ENCODE assay signal across 10 cellular contexts in the genomic region with DNA sequence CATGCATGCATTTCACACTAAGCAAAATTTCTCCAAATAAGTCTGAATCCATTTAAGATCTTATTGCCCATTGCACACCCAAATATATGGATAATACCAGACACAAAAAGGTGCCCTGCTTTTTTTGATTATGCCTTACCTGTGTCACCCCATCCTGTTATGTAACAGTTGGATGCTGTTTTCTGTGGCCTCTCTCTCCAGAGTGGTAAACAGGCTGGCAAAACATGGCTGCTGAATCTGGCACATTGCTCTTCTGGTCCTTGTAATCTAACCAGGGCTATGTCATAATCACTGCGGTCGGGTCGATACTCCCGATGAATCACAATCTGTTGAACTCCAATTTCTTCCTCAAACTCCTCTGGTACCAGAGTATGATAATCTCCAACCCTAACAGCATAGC.
A peak's percentile ranks its signal among the peaks of the same experiment; 100 is the strongest.
DNase-seq lines count a peak whose midpoint lies in the region; ATAC-seq and TF ChIP-seq lines count a peak whose summit lies in the region.
"Had no signal": no experiment of that assay in that cellular context is flagged by ENCODE, and none has a peak within 500 bp of the region (broad histone marks: within the 10 kb centered on the region; RNA-seq: fewer than 3 reads in every experiment).

No MANE protein-coding gene starts in this region.

- H3K4me1 Mint-ChIP-seq in chondrocyte (ENCODE audit: low read depth): peaks cover 48% of the 10 kb centered on the region

- no peak overlapping the region for H3K4me3 Mint-ChIP-seq in chondrocyte (ENCODE audit: unreplicated experiment)

- H3K27me3 ChIP-seq in BE2C: no peaks in the 10 kb centered on the region
- H3K27me3 ChIP-seq: spleen, thyroid gland had no signal

- peaks cover 7% of the 10 kb centered on the region for H3K36me3 Mint-ChIP-seq in chondrocyte (ENCODE audit: low read depth)

- H3K9me3 ChIP-seq in BE2C: no peaks in the 10 kb centered on the region
- H3K9me3 ChIP-seq: spleen, thyroid gland had no signal

- H3K27me3 Mint-ChIP-seq in chondrocyte (ENCODE audit: low read depth): no peaks in the 10 kb centered on the region

- no peak overlapping the region for H3K27ac Mint-ChIP-seq in chondrocyte (ENCODE audit: unreplicated experiment)

- DNase-seq in BE2C (peak; percentile 40), HCEC 1CT (peak; percentile 70), SIG-M5 treated with dmso at 0.1 percent for 504 hours (lab: John Stamatoyannopoulos, UW; ENCODE audit: unreplicated experiment) (peak; percentile 86), fibroblast of the aortic adventitia (ENCODE audit: low read depth) (peak; percentile 79), activated gamma-delta T cell treated with Interleukin-2 at 50 U/mL for 16 hours (no peak), chondrocyte (ENCODE audit: low spot score) (no peak), erythroblast (lab: John Stamatoyannopoulos, UW) (no peak)
- DNase-seq: spleen, thyroid gland had no signal

- no peak for TF ChIP-seq POLR2A in erythroblast (IDR thresholded peaks at IDR 0.05; ENCODE audit: low read length)

- H3K9me3 Mint-ChIP-seq in chondrocyte (ENCODE audit: low read depth): no peaks in the 10 kb centered on the region

- ATAC-seq in GM21619 (IDR thresholded peaks at IDR 0.05; ENCODE audit: unreplicated experiment): no peak

- H3K36me3 ChIP-seq in BE2C: peaks cover 35% of the 10 kb centered on the region
- H3K36me3 ChIP-seq: thyroid gland had no signal

- TF ChIP-seq CTCF in BE2C (IDR thresholded peaks at IDR 0.05; ENCODE audit: low read depth, low read length) (no peak), fibroblast of the aortic adventitia (IDR thresholded peaks at IDR 0.05; ENCODE audit: insufficient read depth, low read length) (no peak), chondrocyte (IDR thresholded peaks at IDR 0.05) (no peak)

- H3K4me3 ChIP-seq in BE2C (ENCODE audit: low read depth, low read length) (no peak overlapping the region), fibroblast of the aortic adventitia (ENCODE audit: low read depth, low read length) (no peak overlapping the region)
- H3K4me3 ChIP-seq: spleen, thyroid gland had no signal

- peaks cover 16% of the 10 kb centered on the region for H3K4me1 ChIP-seq in BE2C

Comparison
In these comparisons a context has a peak if more than half of its experiments do, and no peak if none do; other contexts are left out.
1. DNase-seq: peak in BE2C (single experiment), HCEC 1CT (single experiment), SIG-M5 treated with dmso at 0.1 percent for 504 hours (single experiment) and fibroblast of the aortic adventitia (single experiment); none in activated gamma-delta T cell treated with Interleukin-2 at 50 U/mL for 16 hours (single experiment), chondrocyte (single experiment) and erythroblast (0 of 2).